Comparison of ENCODE assay signal across 15 cellular contexts in the genomic region with DNA sequence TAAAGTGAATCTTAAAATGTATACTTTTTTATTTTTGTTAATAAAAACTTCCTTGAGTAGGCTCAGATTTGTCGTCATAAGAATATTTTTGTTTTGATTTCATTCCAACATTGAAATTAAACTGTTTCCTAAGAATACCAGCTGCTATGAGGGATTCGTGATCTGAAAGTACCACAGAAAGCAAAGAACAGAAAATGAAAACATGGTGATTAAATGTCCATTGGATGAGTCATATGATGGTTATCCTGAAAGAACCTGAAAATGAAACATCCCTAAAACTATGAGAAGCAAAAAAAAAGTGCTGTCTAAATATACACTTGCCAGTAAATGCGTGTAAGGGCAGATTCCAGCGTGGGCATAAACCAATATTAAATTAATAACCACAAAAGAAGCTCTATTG.
A peak's percentile ranks its signal among the peaks of the same experiment; 100 is the strongest.
DNase-seq lines count a peak whose midpoint lies in the region; TF ChIP-seq lines count a peak whose summit lies in the region.
"Had no signal": no experiment of that assay in that cellular context is flagged by ENCODE, and none has a peak within 500 bp of the region (broad histone marks: within the 10 kb centered on the region; RNA-seq: fewer than 3 reads in every experiment).

No MANE protein-coding gene starts in this region.

- no peaks in the 10 kb centered on the region for H3K27me3 Mint-ChIP-seq in neural progenitor cell (ENCODE audit: insufficient read depth, low read depth)

- peak; percentile 57 for DNase-seq in GM04503 (ENCODE audit: low read depth)
- DNase-seq in SJSA1 (ENCODE audit: low read depth in 1 of 2, low spot score in 2 of 2), result peak in 1 of 2 experiments; percentile 58
- peak; percentile 57 for DNase-seq in fibroblast of pulmonary artery (ENCODE audit: low read depth)
- DNase-seq in neural progenitor cell (ENCODE audit: low spot score), result no peak
- DNase-seq in T-helper 9 cell, result no peak
- no peak for DNase-seq in Kasumi-1 (lab: John Stamatoyannopoulos, UW)
- DNase-seq in activated effector memory CD4-positive, alpha-beta T cell treated with anti-CD3 and anti-CD28 coated beads, Interleukin-2, amount 50 U/mL, for 16 hours, result no peak
- DNase-seq: activated T-cell treated with anti-CD3 and anti-CD28 coated beads for 4 hours, DMS153, left ventricle myocardium superior, MG63, nucleus accumbens had no signal

- peak overlapping the region; percentile 77 for H3K9ac ChIP-seq in skeletal muscle satellite cell (ENCODE audit: low read depth, low read length)
- H3K9ac ChIP-seq in neural progenitor cell, result no peak overlapping the region

- no peaks in the 10 kb centered on the region for H3K36me3 Mint-ChIP-seq in neural progenitor cell

- H3K27ac ChIP-seq in SJSA1 (peak overlapping the region; percentile 16), neural progenitor cell (no peak overlapping the region)
- H3K27ac ChIP-seq: ascending aorta, gastroesophageal sphincter had no signal

- no peaks in the 10 kb centered on the region for H3K9me3 ChIP-seq in SJSA1 (replicated peaks)
- H3K9me3 ChIP-seq in skeletal muscle satellite cell (replicated peaks; ENCODE audit: low read length), result no peaks in the 10 kb centered on the region
- no peaks in the 10 kb centered on the region for H3K9me3 ChIP-seq in neural progenitor cell (ENCODE audit: low read depth)
- H3K9me3 ChIP-seq: ascending aorta, gastroesophageal sphincter, MG63 had no signal

- H3K4me3 Mint-ChIP-seq in neural progenitor cell, result no peak overlapping the region

- H3K27me3 ChIP-seq in SJSA1 (replicated peaks) (no peaks in the 10 kb centered on the region), skeletal muscle satellite cell (ENCODE audit: control insufficient read depth, insufficient read depth, low read length) (no peaks in the 10 kb centered on the region), neural progenitor cell (no peaks in the 10 kb centered on the region)
- H3K27me3 ChIP-seq: ascending aorta, gastroesophageal sphincter, MG63 had no signal

- H3K36me3 ChIP-seq in SJSA1 (no peaks in the 10 kb centered on the region), skeletal muscle satellite cell (ENCODE audit: insufficient read depth, low read length) (no peaks in the 10 kb centered on the region), neural progenitor cell (no peaks in the 10 kb centered on the region)
- H3K36me3 ChIP-seq: ascending aorta, gastroesophageal sphincter, MG63 had no signal

- H2AFZ ChIP-seq in neural progenitor cell (replicated peaks), result no peak overlapping the region

- no peaks in the 10 kb centered on the region for H3K9me3 Mint-ChIP-seq in neural progenitor cell

- H3K4me2 ChIP-seq in skeletal muscle satellite cell (ENCODE audit: low read length) (peak overlapping the region; percentile 84), neural progenitor cell (no peak overlapping the region)

- no peaks in the 10 kb centered on the region for H3K79me2 ChIP-seq in neural progenitor cell (ENCODE audit: low read depth)

- no peak overlapping the region for H3K27ac Mint-ChIP-seq in neural progenitor cell

- H3K4me3 ChIP-seq in SJSA1 (no peak overlapping the region), fibroblast of pulmonary artery (replicated peaks; ENCODE audit: low read depth, low read length) (no peak overlapping the region), skeletal muscle satellite cell (ENCODE audit: low read length) (peak overlapping the region; percentile 62), neural progenitor cell (no peak overlapping the region)
- H3K4me3 ChIP-seq: ascending aorta, MG63 had no signal

- TF ChIP-seq CTCF in fibroblast of pulmonary artery (IDR thresholded peaks at IDR 0.05; ENCODE audit: low read length, missing control alignments) (no peak), neural progenitor cell (IDR thresholded peaks at IDR 0.05) (no peak)

- H4K20me1 ChIP-seq in neural progenitor cell (ENCODE audit: low read depth), result no peaks in the 10 kb centered on the region

- peaks cover 3% of the 10 kb centered on the region for H3K4me1 Mint-ChIP-seq in neural progenitor cell

- H3F3A ChIP-seq in neural progenitor cell (ENCODE audit: low read depth), result no peaks in the 10 kb centered on the region

- H3K4me1 ChIP-seq in SJSA1 (replicated peaks), result peaks cover 41% of the 10 kb centered on the region
- peaks cover 54% of the 10 kb centered on the region for H3K4me1 ChIP-seq in skeletal muscle satellite cell (ENCODE audit: control insufficient read depth, insufficient read depth, low read length)
- no peaks in the 10 kb centered on the region for H3K4me1 ChIP-seq in neural progenitor cell
- H3K4me1 ChIP-seq: ascending aorta, gastroesophageal sphincter had no signal

Comparison
In these comparisons a context has a peak if more than half of its experiments do, and no peak if none do; other contexts are left out.
1. DNase-seq: peak in GM04503 (single experiment) and fibroblast of pulmonary artery (single experiment); none in neural progenitor cell (single experiment), T-helper 9 cell (single experiment), Kasumi-1 (0 of 2) and activated effector memory CD4-positive, alpha-beta T cell treated with anti-CD3 and anti-CD28 coated beads, Interleukin-2, amount 50 U/mL, for 16 hours (single experiment).